9 cellular contexts compared by ENCODE assay signal in genomic region chr5:56585973-56586740, GRCh38.
A peak's percentile ranks its signal among the peaks of the same experiment; 100 is the strongest.
DNase-seq lines count a peak whose midpoint lies in the region; ATAC-seq and TF ChIP-seq lines count a peak whose summit lies in the region.
"Had no signal": no experiment of that assay in that cellular context is flagged by ENCODE, and none has a peak within 500 bp of the region (broad histone marks: within the 10 kb centered on the region; RNA-seq: fewer than 3 reads in every experiment).

No MANE protein-coding gene starts in this region.

- no peak for ATAC-seq in HG03342 (IDR thresholded peaks at IDR 0.05; ENCODE audit: unreplicated experiment)

- H3K27me3 ChIP-seq in breast epithelium (no peaks in the 10 kb centered on the region), MM.1S (replicated peaks; ENCODE audit: insufficient read depth, low read length) (no peaks in the 10 kb centered on the region)

- peaks cover 18% of the 10 kb centered on the region for H3F3A ChIP-seq in MM.1S (ENCODE audit: insufficient read depth, low read length)

- intact Hi-C loops in breast epithelium (cut with DNase I; ENCODE audit: low total_unique reads): no loop called here
- intact Hi-C loops in MCF 10A (cut with micrococcal nuclease): no loop called here

- no peaks in the 10 kb centered on the region for H3K36me3 Mint-ChIP-seq in MCF 10A (ENCODE audit: insufficient read depth, unreplicated experiment)

- no TSS peak for BruUV-seq in MCF 10A (replicated peaks; lab: Mats Ljungman, UMichigan)

- H3K36me3 ChIP-seq in breast epithelium (no peaks in the 10 kb centered on the region), MM.1S (replicated peaks; ENCODE audit: insufficient read depth, low read length) (no peaks in the 10 kb centered on the region)

- CTCF ChIA-PET in MCF 10A (lab: Yijun Ruan, JAX): interaction anchor here (0.5 to 2.4 kb wide), 4 partner anchors 10 to 167 kb away, joined by 3 to 7 read pairs (median 4); no protein-coding TSS in a partner anchor

- H3K9ac ChIP-seq in MM.1S (ENCODE audit: low read length): no peak overlapping the region

- TF ChIP-seq POLR2A in breast epithelium (IDR thresholded peaks at IDR 0.05): no peak

- H3K27ac ChIP-seq in breast epithelium (peak overlapping the region in 1 of 2 donors; percentile 42), coronary artery (peak overlapping the region in 1 of 2 donors; percentile 64), MM.1S (ENCODE audit: low read length) (no peak overlapping the region)
- H3K27ac ChIP-seq: C4-2B had no signal

- H2AFZ ChIP-seq in MM.1S (ENCODE audit: low read length): no peak overlapping the region

- no peaks in the 10 kb centered on the region for H3K27me3 Mint-ChIP-seq in MCF 10A (ENCODE audit: insufficient read depth, unreplicated experiment)

- H3K27ac Mint-ChIP-seq in MCF 10A (ENCODE audit: low read depth, unreplicated experiment): no peak overlapping the region

- H3K9me3 ChIP-seq in breast epithelium (peaks cover 0 to 5% of the 10 kb centered on the region in 2 donors), MM.1S (replicated peaks; ENCODE audit: insufficient read depth, low read length) (no peaks in the 10 kb centered on the region)

- H3K4me1 Mint-ChIP-seq in MCF 10A (ENCODE audit: insufficient read depth, unreplicated experiment): peaks cover 6% of the 10 kb centered on the region

- H3K79me2 ChIP-seq in MM.1S (ENCODE audit: low read length): no peaks in the 10 kb centered on the region

- peaks cover 0 to 7% of the 10 kb centered on the region in 2 donors for H3K4me1 ChIP-seq in breast epithelium
- peaks cover 26% of the 10 kb centered on the region for H3K4me1 ChIP-seq in MM.1S (ENCODE audit: low read length)

- DNase-seq in breast epithelium (ENCODE audit: low spot score in 2 of 2) (no peak), MCF 10A (ENCODE audit: unreplicated experiment) (no peak), coronary artery (ENCODE audit: low spot score) (no peak), medulla oblongata (ENCODE audit: extremely low spot score) (peak; percentile 20), ureter (ENCODE audit: low spot score) (peak; percentile 49), occipital lobe (lab: John Stamatoyannopoulos, UW) (no peak), MM.1S (no peak)

- POLR2A ChIA-PET in MCF 10A (lab: Yijun Ruan, JAX): interaction anchor here (0.6 to 1.6 kb wide), 4 partner anchors 8 to 237 kb away, joined by 3 to 4 read pairs (median 3); no protein-coding TSS in a partner anchor

- H3K4me3 ChIP-seq in breast epithelium (peak overlapping the region in 2 of 3 donors; percentile 12 to 43), coronary artery (peak overlapping the region; percentile 54), MM.1S (ENCODE audit: low read length) (no peak overlapping the region)

- H3K4me3 Mint-ChIP-seq in MCF 10A (ENCODE audit: unreplicated experiment): no peak overlapping the region

- TF ChIP-seq CTCF in breast epithelium (IDR thresholded peaks at IDR 0.05): no peak
- TF ChIP-seq CTCF in MCF 10A (IDR thresholded peaks at IDR 0.05; ENCODE audit: unreplicated experiment): no peak
- no peak for TF ChIP-seq CTCF in coronary artery (IDR thresholded peaks at IDR 0.05)
- no peak for TF ChIP-seq CTCF in MM.1S (IDR thresholded peaks at IDR 0.05; ENCODE audit: low read length)

- no peaks in the 10 kb centered on the region for H3K9me3 Mint-ChIP-seq in MCF 10A (ENCODE audit: unreplicated experiment)

- no peak overlapping the region for H3K4me2 ChIP-seq in MM.1S (ENCODE audit: low read depth, low read length)

- no peaks in the 10 kb centered on the region for H3K9me2 ChIP-seq in MM.1S (replicated peaks; ENCODE audit: insufficient read depth, low read length)

- H4K20me1 ChIP-seq in MM.1S (ENCODE audit: insufficient read depth, low read length): no peaks in the 10 kb centered on the region

Comparison
In these comparisons a context has a peak if more than half of its experiments do, and no peak if none do; other contexts are left out.
1. DNase-seq: peak in medulla oblongata (single experiment) and ureter (single experiment); none in breast epithelium (0 of 2), MCF 10A (single experiment), coronary artery (single experiment), occipital lobe (single experiment) and MM.1S (single experiment).